23 cellular contexts compared by ENCODE assay signal in genomic region chr18:23470620-23471387, GRCh38. TPM values are rescaled to one million over a fixed set of nuclear protein-coding genes. Genes with fewer than 3 reads are reported as not detected.
A peak's percentile ranks its signal among the peaks of the same experiment; 100 is the strongest.
DNase-seq lines count a peak whose midpoint lies in the region; ATAC-seq, FAIRE-seq and TF ChIP-seq lines count a peak whose summit lies in the region.
"Had no signal": no experiment of that assay in that cellular context is flagged by ENCODE, and none has a peak within 500 bp of the region (broad histone marks: within the 10 kb centered on the region; RNA-seq: fewer than 3 reads in every experiment).

No MANE protein-coding gene starts in this region.

- SMC1A ChIA-PET in GM12878 (lab: Charles Lee; ENCODE audit: uncharacterized antibody, unreplicated experiment) = interaction anchor here (0.7 to 2.8 kb wide), 6 partner anchors 8 to 36 kb away, joined by 3 to 12 read pairs (median 4); no protein-coding TSS in a partner anchor

- H4K20me1 ChIP-seq in GM12878 (ENCODE audit: control insufficient read depth, insufficient read depth) = no peaks in the 10 kb centered on the region

- no peak for FAIRE-seq in GM12878 (lab: Jason Lieb, UNC)
- FAIRE-seq: A204.1, D721Med, GM19239 had no signal

- TSS peak; percentile 26 for BruUV-seq in GM12878 (replicated peaks; lab: Mats Ljungman, UMichigan)

- H2AFZ ChIP-seq in GM12878 (ENCODE audit: control insufficient read depth, low read depth, low read length) = no peak overlapping the region

- intact Hi-C loops in GM12878 (cut with micrococcal nuclease; ENCODE audit: unreplicated experiment) = no loop called here

- H3K4me1 ChIP-seq in HEK293 (ENCODE audit: control insufficient read depth, insufficient read depth, low read length) (no peaks in the 10 kb centered on the region), GM12878 (ENCODE audit: control insufficient read depth, insufficient read depth, low read length) (no peaks in the 10 kb centered on the region), neutrophil (ENCODE audit: control insufficient read depth in 1 of 2, insufficient read depth in 1 of 2, low read depth in 1 of 2, low read length in 1 of 2) (no peaks in the 10 kb centered on the region)
- H3K4me1 ChIP-seq: BE2C had no signal

- no peak for DNase-seq in activated T-cell treated with anti-CD3 and anti-CD28 coated beads, Interleukin-2, amount 50 U/mL, for 72 hours
- DNase-seq in activated T-cell treated with anti-CD3 and anti-CD28 coated beads, Interleukin-2, amount 50 U/mL, for 48 hours = no peak
- no peak for DNase-seq in GM12878 (ENCODE audit: low read depth, low spot score)
- no peak for DNase-seq in mesenteric fat pad (ENCODE audit: low spot score)
- no peak for DNase-seq in nucleus accumbens (lab: John Stamatoyannopoulos, UW)
- DNase-seq: BE2C, DMS53, GDM1, GOT3, KBM-7, NCI-H1105, NCI-H146, NCI-H2029, NCI-H226, NCI-H510A treated with DMSO at 0.1 percent for 48 hours, NCI-H748 treated with DMSO at 0.1 percent for 48 hours, SIG-M5, SK-N-SH had no signal

- H3K27me3 ChIP-seq in GM12878 (replicated peaks in 1 of 2; ENCODE audit: control insufficient read depth in 2 of 2, insufficient read depth in 2 of 2, low read length in 1 of 2) (no peaks in the 10 kb centered on the region), neutrophil (no peaks in the 10 kb centered on the region)
- H3K27me3 ChIP-seq: BE2C had no signal

- H3K36me3 Mint-ChIP-seq in activated T-cell treated with anti-CD3 and anti-CD28 coated beads, Interleukin-2, amount 50 U/mL, for 72 hours (ENCODE audit: insufficient read depth in 2 of 2) = peaks cover 5 to 22% of the 10 kb centered on the region in 2 donors

- no peak for TF ChIP-seq EP300 in GM12878 (IDR thresholded peaks at IDR 0.05; ENCODE audit: borderline replicate concordance in 1 of 2, control insufficient read depth in 1 of 2, low read depth in 2 of 2, low read length in 2 of 2)

- H3K27ac Mint-ChIP-seq in activated T-cell treated with anti-CD3 and anti-CD28 coated beads, Interleukin-2, amount 50 U/mL, for 72 hours = peak overlapping the region; percentile 43

- POLR2A ChIA-PET in HEK293 (lab: Yijun Ruan, JAX) (interaction anchor here (1.4 kb wide), 1 partner anchor 18 kb away, joined by 3 read pairs; the partner anchor contains the start of gene RIOK3), GM12878 (lab: Charles Lee) (interaction anchor here (0.9 to 1.5 kb wide), 2 partner anchors 17 kb away, joined by 4 to 5 read pairs; no protein-coding TSS in a partner anchor)

- no peak for TF ChIP-seq CTCF in HEK293 (tag by site-specific recombination; IDR thresholded peaks at IDR 0.05)
- no peak for TF ChIP-seq CTCF in GM12878 (IDR thresholded peaks at IDR 0.05 in 2 of 3, conservative IDR thresholded peaks at IDR 0.05 in 1 of 3; ENCODE audit: control insufficient read depth in 2 of 3, extremely low read depth in 1 of 3, insufficient read depth in 1 of 3, low read depth in 3 of 3, low read length in 3 of 3)
- no peak for TF ChIP-seq CTCF in neutrophil (IDR thresholded peaks at IDR 0.05)

- ATAC-seq in activated T-cell treated with anti-CD3 and anti-CD28 coated beads, Interleukin-2, amount 50 U/mL, for 72 hours (replicated peaks in 1 of 2) = no peak
- ATAC-seq in GM12878 = no peak

- no peaks in the 10 kb centered on the region for H3K9me3 Mint-ChIP-seq in activated T-cell treated with anti-CD3 and anti-CD28 coated beads, Interleukin-2, amount 50 U/mL, for 72 hours

- H3K36me3 ChIP-seq in HEK293 (ENCODE audit: control insufficient read depth in 2 of 2, insufficient read depth in 1 of 2, low read length in 2 of 2) (peaks cover 71 to 94% of the 10 kb centered on the region in 2 experiments), GM12878 (ENCODE audit: control insufficient read depth in 2 of 2, insufficient read depth in 2 of 2, low read length in 1 of 2) (peaks cover 21 to 52% of the 10 kb centered on the region in 2 experiments), neutrophil (peaks cover 97% of the 10 kb centered on the region)

- peak; percentile 21; the same call in 1 of the 2 replicates for TF ChIP-seq POLR2A in GM12878 (IDR thresholded peaks at IDR 0.05; ENCODE audit: low read depth, low read length)

- no peaks in the 10 kb centered on the region for H3K27me3 Mint-ChIP-seq in activated T-cell treated with anti-CD3 and anti-CD28 coated beads, Interleukin-2, amount 50 U/mL, for 72 hours (ENCODE audit: low read depth)

- TF ChIP-seq RAD21 in GM12878 (IDR thresholded peaks at IDR 0.05; ENCODE audit: insufficient read depth, low read depth, low read length) = no peak

- no peak overlapping the region for H3K27ac ChIP-seq in HEK293 (ENCODE audit: extremely low read depth, low read depth, low read length)
- no peak overlapping the region for H3K27ac ChIP-seq in GM12878 (ENCODE audit: control insufficient read depth, insufficient read depth)
- H3K27ac ChIP-seq in neutrophil = peak overlapping the region; percentile 10

- H3K4me3 ChIP-seq in HEK293 (ENCODE audit: low read depth, low read length) (no peak overlapping the region), GM12878 (no peak overlapping the region), neutrophil (ENCODE audit: low read depth in 1 of 2, low read length in 1 of 2) (no peak overlapping the region)

- 98% methylated on average over 2 of the region's 2 CpGs for WGBS in GM12878 (ENCODE audit: insufficient coverage, insufficient replicate concordance, low lambda C conversion rate, missing lambda C conversion rate)

- H3K9me3 ChIP-seq in HEK293 (ENCODE audit: control insufficient read depth, insufficient read depth, low read depth, low read length) = no peaks in the 10 kb centered on the region
- H3K9me3 ChIP-seq in GM12878 (replicated peaks; ENCODE audit: control insufficient read depth, insufficient read depth, low read length) = no peaks in the 10 kb centered on the region
- no peaks in the 10 kb centered on the region for H3K9me3 ChIP-seq in neutrophil
- H3K9me3 ChIP-seq: BE2C, SK-N-SH had no signal

- no peak overlapping the region for H3K4me3 Mint-ChIP-seq in activated T-cell treated with anti-CD3 and anti-CD28 coated beads, Interleukin-2, amount 50 U/mL, for 72 hours

- CTCF ChIA-PET in HEK293 (lab: Yijun Ruan, JAX) (interaction anchor here (0.5 to 1.1 kb wide), 2 partner anchors 29 to 723 kb away, joined by 3 read pairs; no protein-coding TSS in a partner anchor), GM12878 (lab: Yijun Ruan, JAX) (interaction anchor here (0.7 to 1.5 kb wide), 4 partner anchors 9 to 46 kb away, joined by 3 to 5 read pairs (median 3); no protein-coding TSS in a partner anchor)

- H3K4me2 ChIP-seq in GM12878 (ENCODE audit: control insufficient read depth, insufficient read depth) = no peak overlapping the region
- H3K4me2 ChIP-seq: SK-N-SH had no signal

- H3K9ac ChIP-seq in GM12878 (ENCODE audit: control insufficient read depth, insufficient read depth, low read length) = no peak overlapping the region
- H3K9ac ChIP-seq: SK-N-SH had no signal

- in situ Hi-C loops in GM12878 (cut with MboI) = loop anchor here (25.0 kb wide), 1 partner anchor 1859 kb away; the partner anchor contains the start of genes ESCO1 and SNRPD1

- H3K4me1 Mint-ChIP-seq in activated T-cell treated with anti-CD3 and anti-CD28 coated beads, Interleukin-2, amount 50 U/mL, for 72 hours (ENCODE audit: low read depth) = no peaks in the 10 kb centered on the region

- RAD21 ChIA-PET in GM12878 (lab: Charles Lee; ENCODE audit: unreplicated experiment) = no interaction called here

- H3K79me2 ChIP-seq in GM12878 (ENCODE audit: control insufficient read depth, insufficient read depth, low read length) = no peaks in the 10 kb centered on the region

TF ChIP-seq in HEK293, 187 proteins besides CTCF, POLR2A, EP300 and RAD21 (continues in another document):
- no peak for TF ChIP-seq ZNF10 (tag by site-specific recombination; IDR thresholded peaks at IDR 0.05)

RNA-seq across cellular contexts. Expression of gene RIOK3, which starts 17.7 kb away (rescaled TPM):
- total RNA-seq in activated T-cell treated with anti-CD3 and anti-CD28 coated beads, Interleukin-2, amount 50 U/mL, for 72 hours = 10 to 100 TPM; 75.9 to 95.8 TPM
- total RNA-seq in GM12878 (2013; cell fraction: nucleolus; rRNA removed) = 127 and 131 TPM in 2 replicates
- total RNA-seq in GM12878 (2014; rRNA removed) (48.2 and 49.1 TPM in 2 replicates), GM12878 (2014; rRNA removed; fragmentation: Illumina TruSeq; extraction: Trizol) (68.8 and 72.4 TPM in 2 replicates), GM12878 (2021) (44.1 and 45.6 TPM in 2 replicates), mesenteric fat pad (59.0 TPM)
- 41.7 TPM for polyA plus RNA-seq in GM12878 (2011; ENCODE audit: low read depth)
- polyA plus RNA-seq in GM12878 (2011; rRNA removed) (87.5 and 132 TPM in 2 replicates), GM12878 (2014; fragmentation: Illumina TruSeq; extraction: Trizol) (59.5 and 68.1 TPM in 2 replicates), GM12878 (2014; fragmentation: Nextera tagmentation; extraction: Ambion mirVana) (10 to 100 TPM; 18.0 to 28.1 TPM), GM12878 (2014; rRNA removed) (36.4 and 41.5 TPM in 2 replicates), GM12878 (2016; fragmentation: Nextera tagmentation; extraction: Ambion mirVana) (10 to 100 TPM; 68.9 to 70.8 TPM)
- 40.0 and 41.4 TPM in 2 replicates for polyA plus RNA-seq in GM12878 (2011; cell fraction: cytosol; rRNA removed)
- polyA plus RNA-seq in GM12878 (2011; cell fraction: nucleus; rRNA removed) = 62.5 and 68.4 TPM in 2 replicates
- 65.0 and 74.9 TPM in 2 replicates for polyA plus RNA-seq in GM12878 (2012)
- polyA minus RNA-seq in GM12878 (2011; rRNA and poly(A)+ RNA removed) = 49.6 and 65.0 TPM in 2 replicates
- 39.8 and 43.3 TPM in 2 replicates for polyA minus RNA-seq in GM12878 (2011; cell fraction: cytosol; rRNA and poly(A)+ RNA removed)
- 32.5 and 48.0 TPM in 2 replicates for polyA minus RNA-seq in GM12878 (2011; cell fraction: nucleus; rRNA and poly(A)+ RNA removed)

RNA-seq across cellular contexts. Expression of gene RMC1, which starts 32.5 kb away (rescaled TPM):
- 10 to 100 TPM; 46.8 to 52.3 TPM for total RNA-seq in activated T-cell treated with anti-CD3 and anti-CD28 coated beads, Interleukin-2, amount 50 U/mL, for 72 hours
- 46.6 and 49.8 TPM in 2 replicates for total RNA-seq in GM12878 (2013; cell fraction: nucleolus; rRNA removed)
- 47.4 and 51.9 TPM in 2 replicates for total RNA-seq in GM12878 (2014; rRNA removed)
- total RNA-seq in GM12878 (2014; rRNA removed; fragmentation: Illumina TruSeq; extraction: Trizol) = 38.3 and 40.3 TPM in 2 replicates
- 41.9 TPM in 2 replicates for total RNA-seq in GM12878 (2021)
- 43.3 TPM for polyA plus RNA-seq in GM12878 (2011; ENCODE audit: low read depth)
- 49.3 and 51.4 TPM in 2 replicates for polyA plus RNA-seq in GM12878 (2011; rRNA removed)
- polyA plus RNA-seq in GM12878 (2011; cell fraction: cytosol; rRNA removed) = 49.1 and 52.7 TPM in 2 replicates
- polyA plus RNA-seq in GM12878 (2011; cell fraction: nucleus; rRNA removed) = 104 and 110 TPM in 2 replicates
- 28.9 and 32.2 TPM in 2 replicates for polyA plus RNA-seq in GM12878 (2012)
- 42.2 and 49.6 TPM in 2 replicates for polyA plus RNA-seq in GM12878 (2014; fragmentation: Illumina TruSeq; extraction: Trizol)
- polyA plus RNA-seq in GM12878 (2014; fragmentation: Nextera tagmentation; extraction: Ambion mirVana) = 10 to 100 TPM in 1 of 2 experiments, 1 to 10 TPM in 1; 8.4 to 25.7 TPM
- 41.9 and 42.9 TPM in 2 replicates for polyA plus RNA-seq in GM12878 (2014; rRNA removed)
- polyA plus RNA-seq in GM12878 (2016; fragmentation: Nextera tagmentation; extraction: Ambion mirVana) = 10 to 100 TPM; 54.2 to 57.6 TPM
- 40.5 and 50.8 TPM in 2 replicates for polyA minus RNA-seq in GM12878 (2011; rRNA and poly(A)+ RNA removed)
- 13.6 and 17.7 TPM in 2 replicates for polyA minus RNA-seq in GM12878 (2011; cell fraction: cytosol; rRNA and poly(A)+ RNA removed)
- polyA minus RNA-seq in GM12878 (2011; cell fraction: nucleus; rRNA and poly(A)+ RNA removed) = 21.9 and 34.4 TPM in 2 replicates
- total RNA-seq in mesenteric fat pad = 29.0 TPM
